Comparison of ENCODE assay signal across 8 cellular contexts in genomic region chr17:1275962-1276736, GRCh38. TPM values are rescaled to one million over a fixed set of nuclear protein-coding genes. Genes with fewer than 3 reads are reported as not detected.
DNase-seq lines count a peak whose midpoint lies in the region; ATAC-seq and TF ChIP-seq lines count a peak whose summit lies in the region.

No MANE protein-coding gene starts in this region.

- no peaks in the 10 kb centered on the region for H3K9me3 Mint-ChIP-seq in activated T-cell treated with anti-CD3 and anti-CD28 coated beads, Interleukin-2, amount 50 U/mL, for 72 hours

- no peaks in the 10 kb centered on the region for H3K36me3 Mint-ChIP-seq in activated T-cell treated with anti-CD3 and anti-CD28 coated beads, Interleukin-2, amount 50 U/mL, for 72 hours (ENCODE audit: insufficient read depth in 2 of 2)

- peak; percentile 82 for TF ChIP-seq CTCF in fibroblast of villous mesenchyme (IDR thresholded peaks at IDR 0.05; ENCODE audit: insufficient read depth, low read depth, low read length)

- peaks cover 11% of the 10 kb centered on the region for H3K4me1 Mint-ChIP-seq in activated T-cell treated with anti-CD3 and anti-CD28 coated beads, Interleukin-2, amount 50 U/mL, for 72 hours (ENCODE audit: low read depth)

- peak overlapping the region; percentile 57 to 68 for H3K4me3 Mint-ChIP-seq in activated T-cell treated with anti-CD3 and anti-CD28 coated beads, Interleukin-2, amount 50 U/mL, for 72 hours

- DNase-seq in NCI-H446 (lab: John Stamatoyannopoulos, UW) (peak; percentile 9 to 56), NCI-H446 treated with DMSO at 0.1 percent for 48 hours (lab: John Stamatoyannopoulos, UW) (no peak), OCI-M1 (lab: John Stamatoyannopoulos, UW) (peak; percentile 52), fibroblast of villous mesenchyme (ENCODE audit: low read depth) (peak; percentile 44), pons (ENCODE audit: low spot score) (peak; percentile 26), NCI-H510A (lab: John Stamatoyannopoulos, UW) (no peak)
- peak; percentile 79 to 81 for DNase-seq in activated T-cell treated with anti-CD3 and anti-CD28 coated beads, Interleukin-2, amount 50 U/mL, for 72 hours

- H3K4me3 ChIP-seq in fibroblast of villous mesenchyme (ENCODE audit: low read depth, low read length): no peak overlapping the region

- H3K27me3 Mint-ChIP-seq in activated T-cell treated with anti-CD3 and anti-CD28 coated beads, Interleukin-2, amount 50 U/mL, for 72 hours (ENCODE audit: low read depth): peaks cover 31% of the 10 kb centered on the region

- peak; percentile 90 to 91 for ATAC-seq in activated T-cell treated with anti-CD3 and anti-CD28 coated beads, Interleukin-2, amount 50 U/mL, for 72 hours (replicated peaks in 1 of 2)
- no peak for ATAC-seq in HG03439 (IDR thresholded peaks at IDR 0.05; ENCODE audit: unreplicated experiment)

- H3K27ac Mint-ChIP-seq in activated T-cell treated with anti-CD3 and anti-CD28 coated beads, Interleukin-2, amount 50 U/mL, for 72 hours: no peak overlapping the region

RNA-seq across cellular contexts. Expression of gene TRARG1, which starts 3.3 kb away (rescaled TPM):
- total RNA-seq in activated T-cell treated with anti-CD3 and anti-CD28 coated beads, Interleukin-2, amount 50 U/mL, for 72 hours: under 1 TPM; 0.10 to 0.12 TPM
- total RNA-seq in fibroblast of villous mesenchyme: not detected in 2 replicates

RNA-seq across cellular contexts. Expression of gene BHLHA9, which starts 5.9 kb away (rescaled TPM):
- total RNA-seq in activated T-cell treated with anti-CD3 and anti-CD28 coated beads, Interleukin-2, amount 50 U/mL, for 72 hours: not detected
- total RNA-seq in fibroblast of villous mesenchyme: not detected in 2 replicates

Comparison
In these comparisons a context has a peak if more than half of its experiments do, and no peak if none do; other contexts are left out.
1. DNase-seq: peak in NCI-H446 (2 of 2), OCI-M1 (single experiment), activated T-cell treated with anti-CD3 and anti-CD28 coated beads, Interleukin-2, amount 50 U/mL, for 72 hours (2 of 2), fibroblast of villous mesenchyme (single experiment) and pons (single experiment); none in NCI-H446 treated with DMSO at 0.1 percent for 48 hours (single experiment) and NCI-H510A (single experiment).